Comparison of ENCODE assay signal across 15 cellular contexts in genomic region chr17:62092784-62093183, GRCh38.
"Had no signal": no experiment of that assay in that cellular context is flagged by ENCODE, and none has a peak within 500 bp of the region (broad histone marks: within the 10 kb centered on the region; RNA-seq: fewer than 3 reads in every experiment).

No MANE protein-coding gene starts in this region.

- H3K27ac ChIP-seq: coronary artery, heart right ventricle, lower lobe of right lung, thyroid gland had no signal

- H3K4me1 ChIP-seq: heart right ventricle, lower lobe of right lung had no signal

- H3K4me3 ChIP-seq: coronary artery, heart right ventricle, lower lobe of right lung, thyroid gland had no signal

- ATAC-seq: heart right ventricle, left colon, WTC11 had no signal

- H3K36me3 ChIP-seq: heart right ventricle, lower lobe of right lung, thyroid gland had no signal

- DNase-seq: activated naive CD4-positive, alpha-beta T cell treated with Interleukin-2 at 50 U/mL for 16 hours; activated T-cell treated with anti-CD3 and anti-CD28 coated beads, Interleukin-2, amount 50 U/mL, for 1 hour; heart right ventricle; left colon; lower lobe of right lung; midbrain; nephron progenitor cell; nucleus accumbens; posterior cingulate gyrus; stimulated activated naive CD4-positive, alpha-beta T cell treated with Interleukin-2 at 50 U/mL for 16 hours; thyroid gland had no signal

- H3K27me3 ChIP-seq: heart right ventricle, thyroid gland had no signal

- FAIRE-seq: endometrium, TTC549 had no signal

- H3K9me3 ChIP-seq: heart right ventricle, lower lobe of right lung, thyroid gland had no signal
